ENCODE assay signal across 31 cellular contexts in genomic region chr11:58685973-58686720, GRCh38. TPM values are rescaled to one million over a fixed set of nuclear protein-coding genes. Genes with fewer than 3 reads are reported as not detected.
DNase-seq lines count a peak whose midpoint lies in the region; ATAC-seq and TF ChIP-seq lines count a peak whose summit lies in the region.
"Had no signal": no experiment of that assay in that cellular context is flagged by ENCODE, and none has a peak within 500 bp of the region (broad histone marks: within the 10 kb centered on the region; RNA-seq: fewer than 3 reads in every experiment).

No MANE protein-coding gene starts in this region.

- H3K4me1 Mint-ChIP-seq in activated naive CD8-positive, alpha-beta T cell (ENCODE audit: low read depth) = peaks cover 15% of the 10 kb centered on the region
- peaks cover 7% of the 10 kb centered on the region for H3K4me1 Mint-ChIP-seq in activated naive CD8-positive, alpha-beta T cell treated with anti-CD3 and anti-CD28 coated beads for 36 hours
- no peaks in the 10 kb centered on the region for H3K4me1 Mint-ChIP-seq in activated T-helper 17 cell treated with anti-CD3 and anti-CD28 coated beads, Interleukin-2, amount 50 U/mL, for 72 hours
- no peaks in the 10 kb centered on the region for H3K4me1 Mint-ChIP-seq in stimulated activated effector memory CD8-positive, alpha-beta T cell treated with anti-CD3 and anti-CD28 coated beads, Interleukin-12 subunit alpha, Interleukin-12 subunit beta, amount 100 ng/mL, for 72 hours
- H3K4me1 Mint-ChIP-seq in osteocyte (ENCODE audit: unreplicated experiment) = no peaks in the 10 kb centered on the region
- H3K4me1 Mint-ChIP-seq: CD14-positive monocyte had no signal

- peak; percentile 38 to 41 for ATAC-seq in activated CD4-positive, CD25-positive, alpha-beta regulatory T cell treated with anti-CD3 and anti-CD28 coated beads, Interleukin-2, amount 50 U/mL, for 24 hours
- ATAC-seq in activated T-helper 17 cell treated with anti-CD3 and anti-CD28 coated beads, Interleukin-2, amount 50 U/mL, for 72 hours (replicated peaks) = peak; percentile 86
- peak; percentile 88 for ATAC-seq in stimulated activated effector memory CD8-positive, alpha-beta T cell treated with anti-CD3 and anti-CD28 coated beads, Interleukin-12 subunit alpha, Interleukin-12 subunit beta, amount 100 ng/mL, for 72 hours
- ATAC-seq: PC-3 had no signal

- no peaks in the 10 kb centered on the region for H3K27me3 Mint-ChIP-seq in activated naive CD8-positive, alpha-beta T cell
- H3K27me3 Mint-ChIP-seq in activated naive CD8-positive, alpha-beta T cell treated with anti-CD3 and anti-CD28 coated beads for 36 hours = no peaks in the 10 kb centered on the region
- peaks cover 9% of the 10 kb centered on the region for H3K27me3 Mint-ChIP-seq in activated T-helper 17 cell treated with anti-CD3 and anti-CD28 coated beads, Interleukin-2, amount 50 U/mL, for 72 hours
- H3K27me3 Mint-ChIP-seq in osteocyte (ENCODE audit: unreplicated experiment) = peaks cover 6% of the 10 kb centered on the region

- DNase-seq in activated CD4-positive, CD25-positive, alpha-beta regulatory T cell (lab: John Stamatoyannopoulos, UW) = no peak
- DNase-seq in activated naive CD8-positive, alpha-beta T cell treated with anti-CD3 and anti-CD28 coated beads for 36 hours = no peak
- no peak for DNase-seq in stimulated activated effector memory CD8-positive, alpha-beta T cell treated with anti-CD3 and anti-CD28 coated beads, Interleukin-12 subunit alpha, Interleukin-12 subunit beta, amount 100 ng/mL, for 72 hours (ENCODE audit: low spot score in 2 of 2)
- no peak for DNase-seq in osteocyte (ENCODE audit: extremely low spot score, unreplicated experiment)
- no peak for DNase-seq in medulla oblongata (ENCODE audit: extremely low spot score)
- DNase-seq: 8988T; brain microvascular endothelial cell; EL; GOT3; HFFc6; mesenchymal stem cell; NCI-H1048; NCI-H1694 treated with DMSO at 0.1 percent for 48 hours; NCI-H2171 treated with DMSO at 0.1 percent for 48 hours; NCI-H510A treated with DMSO at 0.1 percent for 48 hours; NK-92 treated with Interleukin-12 subunit alpha and Interleukin-12 subunit beta, amount 100 ng/mL, for 24 hours; nucleus accumbens; PC-3; SK-N-SH; stimulated activated CD8-positive, alpha-beta memory T cell treated with anti-CD3 and anti-CD28 coated beads, Interleukin-4, amount 100 ng/mL, for 48 hours; T-helper 9 cell; transverse colon; WERI-Rb-1 had no signal

- H3K4me3 Mint-ChIP-seq in activated naive CD8-positive, alpha-beta T cell = peak overlapping the region; percentile 6
- H3K4me3 Mint-ChIP-seq in activated naive CD8-positive, alpha-beta T cell treated with anti-CD3 and anti-CD28 coated beads for 36 hours = no peak overlapping the region
- no peak overlapping the region for H3K4me3 Mint-ChIP-seq in activated T-helper 17 cell treated with anti-CD3 and anti-CD28 coated beads, Interleukin-2, amount 50 U/mL, for 72 hours
- H3K4me3 Mint-ChIP-seq in stimulated activated effector memory CD8-positive, alpha-beta T cell treated with anti-CD3 and anti-CD28 coated beads, Interleukin-12 subunit alpha, Interleukin-12 subunit beta, amount 100 ng/mL, for 72 hours = no peak overlapping the region
- no peak overlapping the region for H3K4me3 Mint-ChIP-seq in osteocyte (ENCODE audit: unreplicated experiment)
- H3K4me3 Mint-ChIP-seq: CD14-positive monocyte, HFFc6 had no signal

- H3K9me3 Mint-ChIP-seq in activated naive CD8-positive, alpha-beta T cell (ENCODE audit: low read depth) = no peaks in the 10 kb centered on the region
- H3K9me3 Mint-ChIP-seq in activated naive CD8-positive, alpha-beta T cell treated with anti-CD3 and anti-CD28 coated beads for 36 hours = peaks cover 11% of the 10 kb centered on the region
- H3K9me3 Mint-ChIP-seq in activated T-helper 17 cell treated with anti-CD3 and anti-CD28 coated beads, Interleukin-2, amount 50 U/mL, for 72 hours = peaks cover 5% of the 10 kb centered on the region
- H3K9me3 Mint-ChIP-seq in stimulated activated effector memory CD8-positive, alpha-beta T cell treated with anti-CD3 and anti-CD28 coated beads, Interleukin-12 subunit alpha, Interleukin-12 subunit beta, amount 100 ng/mL, for 72 hours = no peaks in the 10 kb centered on the region
- no peaks in the 10 kb centered on the region for H3K9me3 Mint-ChIP-seq in osteocyte (ENCODE audit: unreplicated experiment)
- H3K9me3 Mint-ChIP-seq: HFFc6 had no signal

- no peak overlapping the region for H3K27ac Mint-ChIP-seq in activated naive CD8-positive, alpha-beta T cell
- H3K27ac Mint-ChIP-seq in activated naive CD8-positive, alpha-beta T cell treated with anti-CD3 and anti-CD28 coated beads for 36 hours = no peak overlapping the region
- no peak overlapping the region for H3K27ac Mint-ChIP-seq in activated T-helper 17 cell treated with anti-CD3 and anti-CD28 coated beads, Interleukin-2, amount 50 U/mL, for 72 hours
- H3K27ac Mint-ChIP-seq in stimulated activated effector memory CD8-positive, alpha-beta T cell treated with anti-CD3 and anti-CD28 coated beads, Interleukin-12 subunit alpha, Interleukin-12 subunit beta, amount 100 ng/mL, for 72 hours = peak overlapping the region; percentile 18
- H3K27ac Mint-ChIP-seq in osteocyte (ENCODE audit: unreplicated experiment) = no peak overlapping the region
- H3K27ac Mint-ChIP-seq: CD14-positive monocyte, HFFc6 had no signal

- no peak for TF ChIP-seq CTCF in osteocyte (IDR thresholded peaks at IDR 0.05)

- H3K36me3 Mint-ChIP-seq in activated naive CD8-positive, alpha-beta T cell = peaks cover 4% of the 10 kb centered on the region
- peaks cover 3% of the 10 kb centered on the region for H3K36me3 Mint-ChIP-seq in activated naive CD8-positive, alpha-beta T cell treated with anti-CD3 and anti-CD28 coated beads for 36 hours
- H3K36me3 Mint-ChIP-seq in activated T-helper 17 cell treated with anti-CD3 and anti-CD28 coated beads, Interleukin-2, amount 50 U/mL, for 72 hours (ENCODE audit: low read depth) = no peaks in the 10 kb centered on the region
- H3K36me3 Mint-ChIP-seq in stimulated activated effector memory CD8-positive, alpha-beta T cell treated with anti-CD3 and anti-CD28 coated beads, Interleukin-12 subunit alpha, Interleukin-12 subunit beta, amount 100 ng/mL, for 72 hours = no peaks in the 10 kb centered on the region
- no peaks in the 10 kb centered on the region for H3K36me3 Mint-ChIP-seq in osteocyte (ENCODE audit: unreplicated experiment)
- H3K36me3 Mint-ChIP-seq: CD14-positive monocyte had no signal

RNA-seq across cellular contexts. Expression of gene GLYAT, which starts 45.6 kb away (rescaled TPM):
- not detected for total RNA-seq in activated naive CD8-positive, alpha-beta T cell treated with anti-CD3 and anti-CD28 coated beads for 36 hours
- under 1 TPM in 1 of 2 donors, not detected in 1; 0.13 TPM for total RNA-seq in activated T-helper 17 cell treated with anti-CD3 and anti-CD28 coated beads, Interleukin-2, amount 50 U/mL, for 72 hours
- not detected in 2 replicates for total RNA-seq in osteocyte
- total RNA-seq: chondrocyte, glomerular endothelial cell, HFFc6, LHCN-M2, PC-3, skeletal muscle tissue, transverse colon had no signal
